In the genomic region with DNA sequence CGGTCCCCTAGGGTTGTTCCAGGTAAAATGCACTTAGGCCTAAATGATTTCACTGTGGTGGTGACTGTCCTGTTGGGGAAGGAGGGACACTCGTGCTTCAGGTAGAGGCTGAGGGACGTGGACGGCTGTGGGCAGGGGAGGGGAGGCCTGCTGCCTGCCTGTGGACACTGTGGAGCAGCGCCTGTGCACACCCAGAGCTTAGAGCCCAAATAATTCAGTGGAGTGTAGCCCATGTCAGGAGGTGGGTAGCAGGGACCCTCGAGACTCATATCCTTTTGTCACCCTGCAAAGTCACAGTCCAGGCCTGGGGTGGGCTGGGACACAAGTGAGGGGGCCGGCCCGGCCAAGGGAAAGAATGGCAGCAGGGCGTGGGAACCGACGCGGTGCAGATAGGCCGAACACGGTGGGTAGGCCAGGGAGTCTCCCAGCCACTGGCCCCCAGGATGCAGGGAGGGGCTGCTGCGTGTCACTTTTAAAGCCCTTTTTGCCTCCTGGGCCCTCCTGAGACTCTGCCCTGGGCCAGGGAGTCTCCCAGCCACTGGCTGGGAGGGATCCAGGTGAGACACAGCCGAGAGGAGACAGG, we compare ENCODE assay signal across 10 cellular contexts. TPM values are rescaled to one million over a fixed set of nuclear protein-coding genes. Genes with fewer than 3 reads are reported as not detected.
DNase-seq lines count a peak whose midpoint lies in the region; ATAC-seq and TF ChIP-seq lines count a peak whose summit lies in the region.
"Had no signal": no experiment of that assay in that cellular context is flagged by ENCODE, and none has a peak within 500 bp of the region (broad histone marks: within the 10 kb centered on the region; RNA-seq: fewer than 3 reads in every experiment).

No MANE protein-coding gene starts in this region.

- no peaks in the 10 kb centered on the region for H3K36me3 ChIP-seq in mammary epithelial cell (ENCODE audit: insufficient read depth, low read length)
- H3K36me3 ChIP-seq in muscle layer of colon (ENCODE audit: insufficient read depth, low read length), result no peaks in the 10 kb centered on the region
- peaks cover 0 to 11% (median 0%) of the 10 kb centered on the region in 4 donors for H3K36me3 ChIP-seq in upper lobe of left lung
- no peaks in the 10 kb centered on the region for H3K36me3 ChIP-seq in SJCRH30

- intact Hi-C loops in MCF 10A (cut with micrococcal nuclease) (no loop called here), mammary epithelial cell (cut with micrococcal nuclease) (no loop called here)

- H2AFZ ChIP-seq in mammary epithelial cell (ENCODE audit: low read depth, low read length), result no peak overlapping the region

- H3K4me2 ChIP-seq in mammary epithelial cell (ENCODE audit: insufficient read depth, low read depth, low read length), result no peak overlapping the region

- CTCF ChIA-PET in MCF 10A (lab: Yijun Ruan, JAX) (interaction anchor here (1.1 to 2.0 kb wide), 2 partner anchors 114 to 128 kb away, joined by 5 to 9 read pairs; no protein-coding TSS in a partner anchor), mammary epithelial cell (lab: Charles Lee; ENCODE audit: low non-redundant PET) (no interaction called here)
- CTCF ChIA-PET in activated CD8-positive, alpha-beta memory T cell treated with anti-CD3 and anti-CD28 coated beads, Interleukin-2, amount 10 ng/mL, durations not matched to agents 7 days and 5 days (lab: Charles Lee), result interaction anchor here (1.1 to 7.6 kb wide), 5 partner anchors 10 to 128 kb away, joined by 5 to 118 read pairs (median 7); a partner anchor contains a TSS

- H3K27me3 Mint-ChIP-seq in MCF 10A (ENCODE audit: insufficient read depth, unreplicated experiment), result no peaks in the 10 kb centered on the region
- H3K27me3 Mint-ChIP-seq in brain, result peaks cover 60% of the 10 kb centered on the region
- H3K27me3 Mint-ChIP-seq in activated CD8-positive, alpha-beta memory T cell treated with anti-CD3 and anti-CD28 coated beads, Interleukin-2, amount 10 ng/mL, durations not matched to agents 7 days and 5 days, result peaks cover 35% of the 10 kb centered on the region

- POLR2A ChIA-PET in MCF 10A (lab: Yijun Ruan, JAX), result interaction anchor here (1.0 to 2.6 kb wide), 2 partner anchors 11 to 22 kb away, joined by 3 to 11 read pairs; a partner anchor contains a TSS

- H3K4me1 ChIP-seq in mammary epithelial cell (ENCODE audit: insufficient read depth, low read length), result peaks cover 16% of the 10 kb centered on the region
- H3K4me1 ChIP-seq in muscle layer of colon (ENCODE audit: insufficient read depth, low read length), result peaks cover 30% of the 10 kb centered on the region
- peaks cover 49 to 71% (median 59%) of the 10 kb centered on the region in 4 donors for H3K4me1 ChIP-seq in upper lobe of left lung
- H3K4me1 ChIP-seq in SJCRH30, result no peaks in the 10 kb centered on the region; the same call in 1 of the 2 replicates

- H3K36me3 Mint-ChIP-seq in MCF 10A (ENCODE audit: insufficient read depth, unreplicated experiment) (peaks cover 13% of the 10 kb centered on the region), brain (no peaks in the 10 kb centered on the region)
- no peaks in the 10 kb centered on the region for H3K36me3 Mint-ChIP-seq in activated CD8-positive, alpha-beta memory T cell treated with anti-CD3 and anti-CD28 coated beads, Interleukin-2, amount 10 ng/mL, durations not matched to agents 7 days and 5 days

- no peak overlapping the region for H3K27ac ChIP-seq in mammary epithelial cell (ENCODE audit: insufficient read depth, low read depth, low read length)
- peak overlapping the region; percentile 61 for H3K27ac ChIP-seq in muscle layer of colon (ENCODE audit: low read depth, low read length)
- peak overlapping the region; percentile 70 to 95 (median 86) for H3K27ac ChIP-seq in upper lobe of left lung
- H3K27ac ChIP-seq in SJCRH30, result no peak overlapping the region

- WGBS in mammary epithelial cell (ENCODE audit: low coverage, missing lambda C conversion rate), result 89% methylated on average over 11 of the region's 16 CpGs
- WGBS in upper lobe of left lung, 2 donors, result 67% methylated on average over 13 to 16 of the region's 16 CpGs

- no peak for TF ChIP-seq POLR2A in upper lobe of left lung (IDR thresholded peaks at IDR 0.05)

- dilution Hi-C loops in mammary epithelial cell (cut with HindIII; ENCODE audit: low sequenced_read_pairs), result no loop called here

- TF ChIP-seq CTCF in MCF 10A (IDR thresholded peaks at IDR 0.05; ENCODE audit: unreplicated experiment) (no peak), mammary epithelial cell (conservative IDR thresholded peaks at IDR 0.05 in 1 of 2, IDR thresholded peaks at IDR 0.05 in 1 of 2; ENCODE audit: extremely low read depth in 1 of 2, insufficient read depth in 1 of 2, low read depth in 1 of 2, low read length in 2 of 2) (no peak), brain (conservative IDR thresholded peaks at IDR 0.05) (no peak), upper lobe of left lung (IDR thresholded peaks at IDR 0.05) (no peak)

- H3K9ac ChIP-seq in mammary epithelial cell (ENCODE audit: insufficient read depth, low read length), result no peak overlapping the region
- H3K9ac ChIP-seq in muscle layer of colon (ENCODE audit: low read length), result no peak overlapping the region

- no peaks in the 10 kb centered on the region for H4K20me1 ChIP-seq in mammary epithelial cell (ENCODE audit: insufficient read depth, low read length)

- H3K27ac Mint-ChIP-seq in MCF 10A (ENCODE audit: low read depth, unreplicated experiment) (no peak overlapping the region), brain (peak overlapping the region in 2 of 5 experiments; percentile 66 to 67)
- H3K27ac Mint-ChIP-seq in activated CD8-positive, alpha-beta memory T cell treated with anti-CD3 and anti-CD28 coated beads, Interleukin-2, amount 10 ng/mL, durations not matched to agents 7 days and 5 days, result no peak overlapping the region

- H3K27me3 ChIP-seq in mammary epithelial cell (ENCODE audit: insufficient read depth, low read length) (no peaks in the 10 kb centered on the region), muscle layer of colon (ENCODE audit: control insufficient read depth in 1 of 2, insufficient read depth in 2 of 2, low read length in 2 of 2) (peaks cover 4 to 12% of the 10 kb centered on the region in 2 donors), upper lobe of left lung (peaks cover 0 to 8% (median 3%) of the 10 kb centered on the region in 4 donors), SJCRH30 (peaks cover 17% of the 10 kb centered on the region; the same call in 1 of the 2 replicates)

- no peaks in the 10 kb centered on the region for H3K9me3 Mint-ChIP-seq in MCF 10A (ENCODE audit: unreplicated experiment)
- H3K9me3 Mint-ChIP-seq in brain, result peaks cover 0 to 3% (median 0%) of the 10 kb centered on the region in 5 experiments
- no peaks in the 10 kb centered on the region for H3K9me3 Mint-ChIP-seq in activated CD8-positive, alpha-beta memory T cell treated with anti-CD3 and anti-CD28 coated beads, Interleukin-2, amount 10 ng/mL, durations not matched to agents 7 days and 5 days (ENCODE audit: low read depth)

- no peak for DNase-seq in MCF 10A (ENCODE audit: unreplicated experiment)
- DNase-seq in mammary epithelial cell, result no peak
- DNase-seq in upper lobe of left lung, result no peak
- no peak for DNase-seq in SJCRH30
- DNase-seq in activated CD8-positive, alpha-beta memory T cell treated with anti-CD3 and anti-CD28 coated beads, Interleukin-2, amount 10 ng/mL, durations not matched to agents 7 days and 5 days, result no peak
- DNase-seq: kidney glomerular epithelial cell, NCI-H524 treated with DMSO at 0.1 percent for 48 hours had no signal

- in situ Hi-C loops in mammary epithelial cell (cut with MboI; ENCODE audit: low sequenced_read_pairs in 2 of 2), result loop anchor here in 1 of 2 donors (10.0 kb wide), 1 partner anchor 119 kb away; a partner anchor contains a TSS

- ATAC-seq in upper lobe of left lung (ENCODE audit: low FRiP score in 2 of 2) (no peak), HG03159 (IDR thresholded peaks at IDR 0.05; ENCODE audit: unreplicated experiment) (no peak)
- ATAC-seq in activated CD8-positive, alpha-beta memory T cell treated with anti-CD3 and anti-CD28 coated beads, Interleukin-2, amount 10 ng/mL, durations not matched to agents 7 days and 5 days, result no peak

- H3K4me1 Mint-ChIP-seq in MCF 10A (ENCODE audit: insufficient read depth, unreplicated experiment), result peaks cover 9% of the 10 kb centered on the region
- H3K4me1 Mint-ChIP-seq in brain, result peaks cover 22% of the 10 kb centered on the region
- peaks cover 17% of the 10 kb centered on the region for H3K4me1 Mint-ChIP-seq in activated CD8-positive, alpha-beta memory T cell treated with anti-CD3 and anti-CD28 coated beads, Interleukin-2, amount 10 ng/mL, durations not matched to agents 7 days and 5 days

- BruUV-seq in MCF 10A (replicated peaks; lab: Mats Ljungman, UMichigan) (no TSS peak), mammary epithelial cell (replicated peaks; lab: Mats Ljungman, UMichigan) (no TSS peak)

- no peak for TF ChIP-seq EP300 in upper lobe of left lung (IDR thresholded peaks at IDR 0.05)

- no peaks in the 10 kb centered on the region for H3K79me2 ChIP-seq in mammary epithelial cell (ENCODE audit: insufficient read depth, low read length)

- H3K4me3 ChIP-seq in mammary epithelial cell (replicated peaks in 1 of 3; ENCODE audit: insufficient read depth in 1 of 3, low read depth in 2 of 3, low read length in 3 of 3), result no peak overlapping the region
- no peak overlapping the region for H3K4me3 ChIP-seq in muscle layer of colon (ENCODE audit: low read depth in 1 of 2, low read length in 2 of 2)
- peak overlapping the region; percentile 30 to 97 (median 88) for H3K4me3 ChIP-seq in upper lobe of left lung
- no peak overlapping the region for H3K4me3 ChIP-seq in SJCRH30

- H3K4me3 Mint-ChIP-seq in MCF 10A (ENCODE audit: unreplicated experiment), result peak overlapping the region; percentile 70
- H3K4me3 Mint-ChIP-seq in brain, result peak overlapping the region; percentile 45 to 76 (median 70)
- no peak overlapping the region for H3K4me3 Mint-ChIP-seq in activated CD8-positive, alpha-beta memory T cell treated with anti-CD3 and anti-CD28 coated beads, Interleukin-2, amount 10 ng/mL, durations not matched to agents 7 days and 5 days

- H3K9me3 ChIP-seq in mammary epithelial cell (replicated peaks; ENCODE audit: insufficient read depth, low read length) (no peaks in the 10 kb centered on the region), muscle layer of colon (ENCODE audit: low read length) (no peaks in the 10 kb centered on the region), upper lobe of left lung (no peaks in the 10 kb centered on the region), SJCRH30 (replicated peaks) (no peaks in the 10 kb centered on the region)

RNA-seq across cellular contexts. Expression of a gene that starts 0.7 kb away (rescaled TPM):
- total RNA-seq in MCF 10A (2022) (8.5 and 14.5 TPM in 2 replicates), mammary epithelial cell (10 to 100 TPM in 1 of 2 donors, 1 to 10 TPM in 1; 8.3 to 19.0 TPM), upper lobe of left lung (100 to 1,000 TPM; 131 to 604 (median 283) TPM)
- polyA plus RNA-seq in mammary epithelial cell (9.5 TPM), brain (ENCODE audit: insufficient read depth, low read depth, low replicate concordance) (112 TPM)
- 0.62 TPM for polyA minus RNA-seq in mammary epithelial cell
- total RNA-seq in SJCRH30 (2014; rRNA removed; shearing (Covaris generic)), result 6.4 and 8.0 TPM in 2 replicates
- 1 to 10 TPM; 1.3 to 2.2 TPM for total RNA-seq in activated CD8-positive, alpha-beta memory T cell treated with anti-CD3 and anti-CD28 coated beads, Interleukin-2, amount 10 ng/mL, durations not matched to agents 7 days and 5 days

RNA-seq across cellular contexts. Expression of a gene that starts 6.4 kb away (rescaled TPM):
- total RNA-seq in MCF 10A (2022) (4.9 and 7.7 TPM in 2 replicates), mammary epithelial cell (1 to 10 TPM in 1 of 2 donors, not detected in 1; 1.6 TPM), upper lobe of left lung (under 1 TPM in 2 of 6 donors, not detected in 4; 0.67 to 0.80 TPM)
- polyA plus RNA-seq in mammary epithelial cell (0.18 TPM), brain (ENCODE audit: insufficient read depth, low read depth, low replicate concordance) (4.3 TPM)
- not detected for polyA minus RNA-seq in mammary epithelial cell
- 1.6 TPM in 2 replicates for total RNA-seq in SJCRH30 (2014; rRNA removed; shearing (Covaris generic))
- 1 to 10 TPM; 1.1 to 6.3 TPM for total RNA-seq in activated CD8-positive, alpha-beta memory T cell treated with anti-CD3 and anti-CD28 coated beads, Interleukin-2, amount 10 ng/mL, durations not matched to agents 7 days and 5 days

RNA-seq across cellular contexts. Expression of a gene that starts 16.3 kb away (rescaled TPM):
- total RNA-seq in MCF 10A (2022), result 177 and 252 TPM in 2 replicates
- total RNA-seq in mammary epithelial cell, result 100 to 1,000 TPM in 1 of 2 donors, 10 to 100 TPM in 1; 31.8 to 133 TPM
- polyA plus RNA-seq in mammary epithelial cell, result 45.4 TPM
- 13.2 TPM for polyA minus RNA-seq in mammary epithelial cell
- 32.5 TPM for polyA plus RNA-seq in brain (ENCODE audit: insufficient read depth, low read depth, low replicate concordance)
- total RNA-seq in upper lobe of left lung, result 10 to 100 TPM; 20.1 to 62.8 (median 41.7) TPM
- total RNA-seq in SJCRH30 (2014; rRNA removed; shearing (Covaris generic)), result 22.9 and 25.6 TPM in 2 replicates
- 10 to 100 TPM; 76.2 to 94.5 TPM for total RNA-seq in activated CD8-positive, alpha-beta memory T cell treated with anti-CD3 and anti-CD28 coated beads, Interleukin-2, amount 10 ng/mL, durations not matched to agents 7 days and 5 days

RNA-seq across cellular contexts. Expression of a gene that starts 21.7 kb away (rescaled TPM):
- total RNA-seq in MCF 10A (2022) (16.4 and 17.7 TPM in 2 replicates), mammary epithelial cell (10 to 100 TPM; 11.3 to 23.2 TPM), upper lobe of left lung (10 to 100 TPM; 17.8 to 43.6 (median 28.8) TPM)
- polyA plus RNA-seq in mammary epithelial cell (21.3 TPM), brain (ENCODE audit: insufficient read depth, low read depth, low replicate concordance) (66.3 TPM)
- 13.9 TPM for polyA minus RNA-seq in mammary epithelial cell
- total RNA-seq in SJCRH30 (2014; rRNA removed; shearing (Covaris generic)), result 16.6 and 17.5 TPM in 2 replicates
- 10 to 100 TPM; 34.3 to 37.5 TPM for total RNA-seq in activated CD8-positive, alpha-beta memory T cell treated with anti-CD3 and anti-CD28 coated beads, Interleukin-2, amount 10 ng/mL, durations not matched to agents 7 days and 5 days

RNA-seq across cellular contexts. Expression of a gene that starts 21.8 kb away (rescaled TPM):
- 99.8 and 136 TPM in 2 replicates for total RNA-seq in MCF 10A (2022)
- total RNA-seq in mammary epithelial cell, result 10 to 100 TPM; 56.2 to 92.0 TPM
- polyA plus RNA-seq in mammary epithelial cell, result 33.9 TPM
- 155 TPM for polyA minus RNA-seq in mammary epithelial cell
- 72.7 TPM for polyA plus RNA-seq in brain (ENCODE audit: insufficient read depth, low read depth, low replicate concordance)
- total RNA-seq in upper lobe of left lung, result 100 to 1,000 TPM in 4 of 6 donors, 10 to 100 TPM in 2; 47.3 to 296 (median 118) TPM
- 32.0 and 37.1 TPM in 2 replicates for total RNA-seq in SJCRH30 (2014; rRNA removed; shearing (Covaris generic))
- 100 to 1,000 TPM; 101 to 115 TPM for total RNA-seq in activated CD8-positive, alpha-beta memory T cell treated with anti-CD3 and anti-CD28 coated beads, Interleukin-2, amount 10 ng/mL, durations not matched to agents 7 days and 5 days

Comparison
In these comparisons a context has a peak if more than half of its experiments do, and no peak if none do; other contexts are left out.
1. H3K27ac ChIP-seq: peak in muscle layer of colon (single experiment) and upper lobe of left lung (4 of 4); none in mammary epithelial cell (single experiment) and SJCRH30 (single experiment).
2. H3K4me3 ChIP-seq: peak in upper lobe of left lung (4 of 4); none in mammary epithelial cell (0 of 3), muscle layer of colon (0 of 2) and SJCRH30 (single experiment).